1 cellular context compared by ENCODE assay signal in genomic region chr11:48004456-48004855, GRCh38.
TF ChIP-seq lines count a peak whose summit lies in the region.

No MANE protein-coding gene starts in this region.

TF ChIP-seq in IMR-90, 13 proteins besides CTCF, POLR2A, EP300 and RAD21 (continued from another document):
- TF ChIP-seq RCOR1 (IDR thresholded peaks at IDR 0.05; ENCODE audit: insufficient replicate concordance, low read length) (no peak), RFX5 (IDR thresholded peaks at IDR 0.05; ENCODE audit: low read depth, low read length) (no peak), CHD1 (IDR thresholded peaks at IDR 0.05; ENCODE audit: low read depth, low read length) (no peak), USF2 (IDR thresholded peaks at IDR 0.05; ENCODE audit: low read depth, low read length) (no peak), CEBPB (IDR thresholded peaks at IDR 0.05; ENCODE audit: low read depth, low read length) (no peak), FOS (IDR thresholded peaks at IDR 0.05; ENCODE audit: low read depth, low read length) (no peak), NFE2L2 (IDR thresholded peaks at IDR 0.05; ENCODE audit: low read depth, low read length) (no peak), MAFK (IDR thresholded peaks at IDR 0.05; ENCODE audit: low read depth, low read length) (no peak)
